In genomic region chr14:88422919-88423318, GRCh38 we compare ENCODE assay signal across 1 cellular context.
TF ChIP-seq lines count a peak whose summit lies in the region.

No MANE protein-coding gene starts in this region.

TF ChIP-seq in HepG2, 621 proteins besides CTCF, POLR2A, EP300 and RAD21 (continued from another document):
- no peak for TF ChIP-seq ZNF646 (CRISPR knock-in tag; IDR thresholded peaks at IDR 0.05)
- TF ChIP-seq ZNF142 (CRISPR knock-in tag; IDR thresholded peaks at IDR 0.05) = no peak
- TF ChIP-seq TFDP2 (CRISPR knock-in tag; IDR thresholded peaks at IDR 0.05) = no peak
- no peak for TF ChIP-seq NBN (conservative IDR thresholded peaks at IDR 0.05)
- no peak for TF ChIP-seq ZSCAN9 (CRISPR knock-in tag; IDR thresholded peaks at IDR 0.05; ENCODE audit: borderline replicate concordance)
- no peak for TF ChIP-seq HBP1 (CRISPR knock-in tag; IDR thresholded peaks at IDR 0.05; ENCODE audit: low read depth)
- TF ChIP-seq ZFP37 (CRISPR knock-in tag; IDR thresholded peaks at IDR 0.05; ENCODE audit: borderline replicate concordance) = no peak
- TF ChIP-seq ZNF460 (CRISPR knock-in tag; IDR thresholded peaks at IDR 0.05; ENCODE audit: borderline replicate concordance) = no peak
- no peak for TF ChIP-seq SCMH1 (CRISPR knock-in tag; IDR thresholded peaks at IDR 0.05; ENCODE audit: borderline replicate concordance)
- no peak for TF ChIP-seq ZNF609 (CRISPR knock-in tag; IDR thresholded peaks at IDR 0.05; ENCODE audit: borderline replicate concordance)
- TF ChIP-seq ATRX (CRISPR knock-in tag; IDR thresholded peaks at IDR 0.05; ENCODE audit: borderline replicate concordance) = no peak
